Comparison of ENCODE assay signal across 1 cellular context in genomic region chr12:12786716-12787601, GRCh38.
A peak's percentile ranks its signal among the peaks of the same experiment; 100 is the strongest.
TF ChIP-seq lines count a peak whose summit lies in the region.

No MANE protein-coding gene starts in this region.

TF ChIP-seq in HepG2, 621 proteins besides CTCF, POLR2A, EP300 and RAD21 (continued from another document and continues in another):
- TF ChIP-seq ZBTB33 (CRISPR knock-in tag; IDR thresholded peaks at IDR 0.05) (no peak), GABPB1 (CRISPR knock-in tag; IDR thresholded peaks at IDR 0.05) (peak; percentile 69; the same call in 1 of the 2 replicates), YY1 (IDR thresholded peaks at IDR 0.05; ENCODE audit: insufficient read depth, insufficient replicate concordance, low read depth, low read length) (peak; percentile 74), KLF16 (CRISPR knock-in tag; IDR thresholded peaks at IDR 0.05) (peak; percentile 44 to 53; a peak in 2 of 4 replicates), TCF7 (IDR thresholded peaks at IDR 0.05; ENCODE audit: low read depth) (no peak), TERF1 (CRISPR knock-in tag; IDR thresholded peaks at IDR 0.05) (no peak), ZMYM2 (CRISPR knock-in tag; IDR thresholded peaks at IDR 0.05) (0 out of 2 replicates have a peak, but pooled peaks have one; percentile 40), ZNF224 (CRISPR knock-in tag; IDR thresholded peaks at IDR 0.05) (0 out of 2 replicates have a peak, but pooled peaks have one; percentile 42), ZBTB1 (CRISPR knock-in tag; IDR thresholded peaks at IDR 0.05; ENCODE audit: borderline replicate concordance) (no peak), ZNF350 (CRISPR knock-in tag; IDR thresholded peaks at IDR 0.05; ENCODE audit: borderline replicate concordance, low read depth) (no peak), MNT (IDR thresholded peaks at IDR 0.05) (no peak), SUZ12 (IDR thresholded peaks at IDR 0.05; ENCODE audit: low read depth, low read length) (no peak), SAP130 (CRISPR knock-in tag; IDR thresholded peaks at IDR 0.05; ENCODE audit: low read depth) (peak; percentile 59), ZNF292 (CRISPR knock-in tag; IDR thresholded peaks at IDR 0.05; ENCODE audit: borderline replicate concordance, low read depth) (no peak), ZNF546 (CRISPR knock-in tag; conservative IDR thresholded peaks at IDR 0.05) (peak; percentile 83), ZNF780A (CRISPR knock-in tag; IDR thresholded peaks at IDR 0.05) (peak; percentile 36; the same call in 1 of the 2 replicates), HNRNPK (IDR thresholded peaks at IDR 0.05; ENCODE audit: low read depth, low read length, poor library complexity, severe bottlenecking) (no peak), ZNF766 (CRISPR knock-in tag; IDR thresholded peaks at IDR 0.05; ENCODE audit: borderline replicate concordance) (no peak), SNRNP70 (IDR thresholded peaks at IDR 0.05; ENCODE audit: low read depth, low read length) (no peak), NFATC3 (CRISPR knock-in tag; IDR thresholded peaks at IDR 0.05) (no peak), ZNF549 (CRISPR knock-in tag; IDR thresholded peaks at IDR 0.05) (no peak), MBD4 (IDR thresholded peaks at IDR 0.05; ENCODE audit: borderline replicate concordance, low read length) (no peak), SMC3 (IDR thresholded peaks at IDR 0.05; ENCODE audit: low read length) (no peak), ZNF574 (CRISPR knock-in tag; IDR thresholded peaks at IDR 0.05) (peak; percentile 68), ZNF543 (CRISPR knock-in tag; IDR thresholded peaks at IDR 0.05) (peak; percentile 75; the same call in 1 of the 2 replicates), ZNF577 (CRISPR knock-in tag; IDR thresholded peaks at IDR 0.05; ENCODE audit: borderline replicate concordance, low read depth) (no peak), ZNF235 (CRISPR knock-in tag; IDR thresholded peaks at IDR 0.05; ENCODE audit: borderline replicate concordance) (0 out of 2 replicates have a peak, but pooled peaks have one; percentile 27), ZNF563 (CRISPR knock-in tag; IDR thresholded peaks at IDR 0.05) (peak; percentile 89), ZC3H13 (CRISPR knock-in tag; IDR thresholded peaks at IDR 0.05) (peak; percentile 86; the same call in 1 of the 2 replicates), SALL2 (CRISPR knock-in tag; IDR thresholded peaks at IDR 0.05) (no peak), ZNF367 (CRISPR knock-in tag; IDR thresholded peaks at IDR 0.05; ENCODE audit: borderline replicate concordance) (peak; percentile 20; the same call in 1 of the 2 replicates), ZNF441 (CRISPR knock-in tag; IDR thresholded peaks at IDR 0.05; ENCODE audit: borderline replicate concordance) (0 out of 2 replicates have a peak, but pooled peaks have one; percentile 64), ZNF530 (CRISPR knock-in tag; IDR thresholded peaks at IDR 0.05; ENCODE audit: low read depth) (0 out of 2 replicates have a peak, but pooled peaks have one; percentile 28), SMAD3 (CRISPR knock-in tag; IDR thresholded peaks at IDR 0.05) (no peak), GZF1 (CRISPR knock-in tag; IDR thresholded peaks at IDR 0.05) (no peak), BHLHE40 (IDR thresholded peaks at IDR 0.05; ENCODE audit: low read length) (no peak), KDM4B (CRISPR knock-in tag; IDR thresholded peaks at IDR 0.05) (no peak), ZNF629 (CRISPR knock-in tag; conservative IDR thresholded peaks at IDR 0.05) (0 out of 2 replicates have a peak, but pooled peaks have one; percentile 18)
- TF ChIP-seq, protein P1, sequence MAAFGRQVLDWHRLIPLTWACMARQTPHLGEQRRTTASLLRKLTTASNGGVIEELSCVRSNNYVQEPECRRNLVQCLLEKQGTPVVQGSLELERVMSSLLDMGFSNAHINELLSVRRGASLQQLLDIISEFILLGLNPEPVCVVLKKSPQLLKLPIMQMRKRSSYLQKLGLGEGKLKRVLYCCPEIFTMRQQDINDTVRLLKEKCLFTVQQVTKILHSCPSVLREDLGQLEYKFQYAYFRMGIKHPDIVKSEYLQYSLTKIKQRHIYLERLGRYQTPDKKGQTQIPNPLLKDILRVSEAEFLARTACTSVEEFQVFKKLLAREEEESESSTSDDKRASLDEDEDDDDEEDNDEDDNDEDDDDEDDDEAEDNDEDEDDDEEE (CRISPR knock-in tag; IDR thresholded peaks at IDR 0.05): peak; percentile 67; the same call in 1 of the 2 replicates
- TF ChIP-seq, protein P2, sequence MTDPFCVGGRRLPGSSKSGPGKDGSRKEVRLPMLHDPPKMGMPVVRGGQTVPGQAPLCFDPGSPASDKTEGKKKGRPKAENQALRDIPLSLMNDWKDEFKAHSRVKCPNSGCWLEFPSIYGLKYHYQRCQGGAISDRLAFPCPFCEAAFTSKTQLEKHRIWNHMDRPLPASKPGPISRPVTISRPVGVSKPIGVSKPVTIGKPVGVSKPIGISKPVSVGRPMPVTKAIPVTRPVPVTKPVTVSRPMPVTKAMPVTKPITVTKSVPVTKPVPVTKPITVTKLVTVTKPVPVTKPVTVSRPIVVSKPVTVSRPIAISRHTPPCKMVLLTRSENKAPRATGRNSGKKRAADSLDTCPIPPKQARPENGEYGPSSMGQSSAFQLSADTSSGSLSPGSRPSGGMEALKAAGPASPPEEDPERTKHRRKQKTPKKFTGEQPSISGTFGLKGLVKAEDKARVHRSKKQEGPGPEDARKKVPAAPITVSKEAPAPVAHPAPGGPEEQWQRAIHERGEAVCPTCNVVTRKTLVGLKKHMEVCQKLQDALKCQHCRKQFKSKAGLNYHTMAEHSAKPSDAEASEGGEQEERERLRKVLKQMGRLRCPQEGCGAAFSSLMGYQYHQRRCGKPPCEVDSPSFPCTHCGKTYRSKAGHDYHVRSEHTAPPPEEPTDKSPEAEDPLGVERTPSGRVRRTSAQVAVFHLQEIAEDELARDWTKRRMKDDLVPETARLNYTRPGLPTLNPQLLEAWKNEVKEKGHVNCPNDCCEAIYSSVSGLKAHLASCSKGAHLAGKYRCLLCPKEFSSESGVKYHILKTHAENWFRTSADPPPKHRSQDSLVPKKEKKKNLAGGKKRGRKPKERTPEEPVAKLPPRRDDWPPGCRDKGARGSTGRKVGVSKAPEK (CRISPR knock-in tag; IDR thresholded peaks at IDR 0.05; ENCODE audit: borderline replicate concordance): no peak
- TF ChIP-seq, protein P3, sequence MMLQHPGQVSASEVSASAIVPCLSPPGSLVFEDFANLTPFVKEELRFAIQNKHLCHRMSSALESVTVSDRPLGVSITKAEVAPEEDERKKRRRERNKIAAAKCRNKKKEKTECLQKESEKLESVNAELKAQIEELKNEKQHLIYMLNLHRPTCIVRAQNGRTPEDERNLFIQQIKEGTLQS (CRISPR knock-in tag; IDR thresholded peaks at IDR 0.05): no peak
- TF ChIP-seq, protein P4, sequence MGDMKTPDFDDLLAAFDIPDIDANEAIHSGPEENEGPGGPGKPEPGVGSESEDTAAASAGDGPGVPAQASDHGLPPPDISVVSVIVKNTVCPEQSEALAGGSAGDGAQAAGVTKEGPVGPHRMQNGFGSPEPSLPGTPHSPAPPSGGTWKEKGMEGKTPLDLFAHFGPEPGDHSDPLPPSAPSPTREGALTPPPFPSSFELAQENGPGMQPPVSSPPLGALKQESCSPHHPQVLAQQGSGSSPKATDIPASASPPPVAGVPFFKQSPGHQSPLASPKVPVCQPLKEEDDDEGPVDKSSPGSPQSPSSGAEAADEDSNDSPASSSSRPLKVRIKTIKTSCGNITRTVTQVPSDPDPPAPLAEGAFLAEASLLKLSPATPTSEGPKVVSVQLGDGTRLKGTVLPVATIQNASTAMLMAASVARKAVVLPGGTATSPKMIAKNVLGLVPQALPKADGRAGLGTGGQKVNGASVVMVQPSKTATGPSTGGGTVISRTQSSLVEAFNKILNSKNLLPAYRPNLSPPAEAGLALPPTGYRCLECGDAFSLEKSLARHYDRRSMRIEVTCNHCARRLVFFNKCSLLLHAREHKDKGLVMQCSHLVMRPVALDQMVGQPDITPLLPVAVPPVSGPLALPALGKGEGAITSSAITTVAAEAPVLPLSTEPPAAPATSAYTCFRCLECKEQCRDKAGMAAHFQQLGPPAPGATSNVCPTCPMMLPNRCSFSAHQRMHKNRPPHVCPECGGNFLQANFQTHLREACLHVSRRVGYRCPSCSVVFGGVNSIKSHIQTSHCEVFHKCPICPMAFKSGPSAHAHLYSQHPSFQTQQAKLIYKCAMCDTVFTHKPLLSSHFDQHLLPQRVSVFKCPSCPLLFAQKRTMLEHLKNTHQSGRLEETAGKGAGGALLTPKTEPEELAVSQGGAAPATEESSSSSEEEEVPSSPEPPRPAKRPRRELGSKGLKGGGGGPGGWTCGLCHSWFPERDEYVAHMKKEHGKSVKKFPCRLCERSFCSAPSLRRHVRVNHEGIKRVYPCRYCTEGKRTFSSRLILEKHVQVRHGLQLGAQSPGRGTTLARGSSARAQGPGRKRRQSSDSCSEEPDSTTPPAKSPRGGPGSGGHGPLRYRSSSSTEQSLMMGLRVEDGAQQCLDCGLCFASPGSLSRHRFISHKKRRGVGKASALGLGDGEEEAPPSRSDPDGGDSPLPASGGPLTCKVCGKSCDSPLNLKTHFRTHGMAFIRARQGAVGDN (CRISPR knock-in tag; IDR thresholded peaks at IDR 0.05): peak; percentile 98
- TF ChIP-seq, protein P5, sequence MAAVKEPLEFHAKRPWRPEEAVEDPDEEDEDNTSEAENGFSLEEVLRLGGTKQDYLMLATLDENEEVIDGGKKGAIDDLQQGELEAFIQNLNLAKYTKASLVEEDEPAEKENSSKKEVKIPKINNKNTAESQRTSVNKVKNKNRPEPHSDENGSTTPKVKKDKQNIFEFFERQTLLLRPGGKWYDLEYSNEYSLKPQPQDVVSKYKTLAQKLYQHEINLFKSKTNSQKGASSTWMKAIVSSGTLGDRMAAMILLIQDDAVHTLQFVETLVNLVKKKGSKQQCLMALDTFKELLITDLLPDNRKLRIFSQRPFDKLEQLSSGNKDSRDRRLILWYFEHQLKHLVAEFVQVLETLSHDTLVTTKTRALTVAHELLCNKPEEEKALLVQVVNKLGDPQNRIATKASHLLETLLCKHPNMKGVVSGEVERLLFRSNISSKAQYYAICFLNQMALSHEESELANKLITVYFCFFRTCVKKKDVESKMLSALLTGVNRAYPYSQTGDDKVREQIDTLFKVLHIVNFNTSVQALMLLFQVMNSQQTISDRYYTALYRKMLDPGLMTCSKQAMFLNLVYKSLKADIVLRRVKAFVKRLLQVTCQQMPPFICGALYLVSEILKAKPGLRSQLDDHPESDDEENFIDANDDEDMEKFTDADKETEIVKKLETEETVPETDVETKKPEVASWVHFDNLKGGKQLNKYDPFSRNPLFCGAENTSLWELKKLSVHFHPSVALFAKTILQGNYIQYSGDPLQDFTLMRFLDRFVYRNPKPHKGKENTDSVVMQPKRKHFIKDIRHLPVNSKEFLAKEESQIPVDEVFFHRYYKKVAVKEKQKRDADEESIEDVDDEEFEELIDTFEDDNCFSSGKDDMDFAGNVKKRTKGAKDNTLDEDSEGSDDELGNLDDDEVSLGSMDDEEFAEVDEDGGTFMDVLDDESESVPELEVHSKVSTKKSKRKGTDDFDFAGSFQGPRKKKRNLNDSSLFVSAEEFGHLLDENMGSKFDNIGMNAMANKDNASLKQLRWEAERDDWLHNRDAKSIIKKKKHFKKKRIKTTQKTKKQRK (IDR thresholded peaks at IDR 0.05; ENCODE audit: low read length): no peak
